ENCODE assay signal across 11 cellular contexts in genomic region chr5:110752953-110753352, GRCh38. TPM values are rescaled to one million over a fixed set of nuclear protein-coding genes. Genes with fewer than 3 reads are reported as not detected.
DNase-seq lines count a peak whose midpoint lies in the region; ATAC-seq and TF ChIP-seq lines count a peak whose summit lies in the region.
"Had no signal": no experiment of that assay in that cellular context is flagged by ENCODE, and none has a peak within 500 bp of the region (broad histone marks: within the 10 kb centered on the region; RNA-seq: fewer than 3 reads in every experiment).

No MANE protein-coding gene starts in this region.

- no peaks in the 10 kb centered on the region for H3K27me3 ChIP-seq in MM.1S (replicated peaks; ENCODE audit: insufficient read depth, low read length)
- H3K27me3 ChIP-seq: MG63, sigmoid colon had no signal

- H3K27ac Mint-ChIP-seq in activated T-cell treated with anti-CD3 and anti-CD28 coated beads, Interleukin-2, amount 50 U/mL, for 24 hours: peak overlapping the region; percentile 91

- H3K9me3 Mint-ChIP-seq in activated T-cell treated with anti-CD3 and anti-CD28 coated beads, Interleukin-2, amount 50 U/mL, for 24 hours: no peaks in the 10 kb centered on the region

- no peaks in the 10 kb centered on the region for H3K9me3 ChIP-seq in MM.1S (replicated peaks; ENCODE audit: insufficient read depth, low read length)
- H3K9me3 ChIP-seq: MG63, sigmoid colon had no signal

- peaks cover 25% of the 10 kb centered on the region for H3K79me2 ChIP-seq in MM.1S (ENCODE audit: low read length)

- no peak for DNase-seq in activated T-cell treated with anti-CD3 and anti-CD28 coated beads, Interleukin-2, amount 50 U/mL, for 24 hours
- no peak for DNase-seq in activated T-cell treated with anti-CD3 and anti-CD28 coated beads for 4 hours
- DNase-seq in MM.1S: no peak
- no peak for DNase-seq in stimulated activated naive CD8-positive, alpha-beta T cell treated with anti-CD3 and anti-CD28 coated beads, Interleukin-15, Interleukin-2, amounts not matched to agents 100 U/mL and 50 U/mL, for 24 hours
- DNase-seq in SHP77 (lab: John Stamatoyannopoulos, UW): no peak
- no peak for DNase-seq in NCI-H187 (lab: John Stamatoyannopoulos, UW)
- DNase-seq in cerebellum (ENCODE audit: low spot score): no peak
- DNase-seq: MG63, sigmoid colon had no signal

- H3K27ac ChIP-seq in MM.1S (ENCODE audit: low read length): peak overlapping the region; percentile 95
- H3K27ac ChIP-seq: sigmoid colon had no signal

- H3K4me1 ChIP-seq in MM.1S (ENCODE audit: low read length): peaks cover 35% of the 10 kb centered on the region
- H3K4me1 ChIP-seq: sigmoid colon had no signal

- peak overlapping the region; percentile 94 for H3K4me2 ChIP-seq in MM.1S (ENCODE audit: low read depth, low read length)

- H3K27me3 Mint-ChIP-seq in activated T-cell treated with anti-CD3 and anti-CD28 coated beads, Interleukin-2, amount 50 U/mL, for 24 hours: no peaks in the 10 kb centered on the region

- peak overlapping the region; percentile 53 for H3K4me3 Mint-ChIP-seq in activated T-cell treated with anti-CD3 and anti-CD28 coated beads, Interleukin-2, amount 50 U/mL, for 24 hours

- peak overlapping the region; percentile 63 for H3K9ac ChIP-seq in MM.1S (ENCODE audit: low read length)

- H4K20me1 ChIP-seq in MM.1S (ENCODE audit: insufficient read depth, low read length): no peaks in the 10 kb centered on the region

- H2AFZ ChIP-seq in MM.1S (ENCODE audit: low read length): peak overlapping the region; percentile 37

- peaks cover 26% of the 10 kb centered on the region for H3F3A ChIP-seq in MM.1S (ENCODE audit: insufficient read depth, low read length)

- H3K4me1 Mint-ChIP-seq in activated T-cell treated with anti-CD3 and anti-CD28 coated beads, Interleukin-2, amount 50 U/mL, for 24 hours (ENCODE audit: low read depth): peaks cover 59% of the 10 kb centered on the region

- H3K4me3 ChIP-seq in MM.1S (ENCODE audit: low read length): peak overlapping the region; percentile 49
- H3K4me3 ChIP-seq: lung, MG63, sigmoid colon had no signal

- H3K36me3 ChIP-seq in MM.1S (replicated peaks; ENCODE audit: insufficient read depth, low read length): no peaks in the 10 kb centered on the region; the same call in 1 of the 2 replicates

- peak; percentile 19 for ATAC-seq in HG02763 (IDR thresholded peaks at IDR 0.05; ENCODE audit: unreplicated experiment)
- ATAC-seq in stimulated activated naive CD8-positive, alpha-beta T cell treated with anti-CD3 and anti-CD28 coated beads, Interleukin-15, Interleukin-2, amounts not matched to agents 100 U/mL and 50 U/mL, for 24 hours: peak; percentile 50

- no peaks in the 10 kb centered on the region for H3K9me2 ChIP-seq in MM.1S (replicated peaks; ENCODE audit: insufficient read depth, low read length)

- TF ChIP-seq CTCF in MM.1S (IDR thresholded peaks at IDR 0.05; ENCODE audit: low read length): no peak

- peaks cover 82% of the 10 kb centered on the region for H3K36me3 Mint-ChIP-seq in activated T-cell treated with anti-CD3 and anti-CD28 coated beads, Interleukin-2, amount 50 U/mL, for 24 hours (ENCODE audit: low read depth)

RNA-seq across cellular contexts. Expression of gene SLC25A46, which starts 14.1 kb away (rescaled TPM):
- 108 TPM for total RNA-seq in cerebellum

RNA-seq across cellular contexts. Expression of gene TMEM232, which starts 26.5 kb away (rescaled TPM):
- 27.9 TPM for total RNA-seq in cerebellum
